In genomic region chr7:72032934-72033333, GRCh38 we compare ENCODE assay signal across 25 cellular contexts.
DNase-seq lines count a peak whose midpoint lies in the region; ATAC-seq and TF ChIP-seq lines count a peak whose summit lies in the region.
"Had no signal": no experiment of that assay in that cellular context is flagged by ENCODE, and none has a peak within 500 bp of the region (broad histone marks: within the 10 kb centered on the region; RNA-seq: fewer than 3 reads in every experiment).

No MANE protein-coding gene starts in this region.

- no peak for TF ChIP-seq CTCF in left ventricle myocardium inferior (IDR thresholded peaks at IDR 0.05; ENCODE audit: borderline replicate concordance)

- ATAC-seq in aorta (ENCODE audit: low FRiP score), result no peak
- ATAC-seq in HG03342 (IDR thresholded peaks at IDR 0.05; ENCODE audit: unreplicated experiment), result no peak
- ATAC-seq: activated CD4-positive, CD25-positive, alpha-beta regulatory T cell treated with anti-CD3 and anti-CD28 coated beads, Interleukin-2, amount 50 U/mL, for 24 hours; activated CD8-positive, alpha-beta T cell treated with anti-CD3 and anti-CD28 coated beads, Interleukin-2, amount 10 ng/mL, durations not matched to agents 7 days and 5 days; CD8-positive, alpha-beta T cell; naive thymus-derived CD8-positive, alpha-beta T cell; SK-N-SH treated with all-trans-retinoic acid at 6 μM for 48 hours; stimulated activated memory B cell treated with anti-CD40 and anti-IgM and Interleukin-4, amounts not matched to agents 10 μg/mL and 1 μg/mL and 100 μg/mL, for 72 hours; T-helper 17 cell had no signal

- DNase-seq in Ammon's horn (ENCODE audit: low spot score) (peak; percentile 71), caudate nucleus (lab: John Stamatoyannopoulos, UW) (peak in 29 of 61 donors; percentile 2 to 84 (median 24)), left ventricle myocardium inferior (peak; percentile 25), pons (ENCODE audit: low spot score) (peak; percentile 78), aorta (no peak), epidermal melanocyte (ENCODE audit: insufficient read length, low spot score) (no peak), SHP77 treated with DMSO at 0.1 percent for 48 hours (lab: John Stamatoyannopoulos, UW) (no peak)
- DNase-seq: activated CD8-positive, alpha-beta T cell treated with anti-CD3 and anti-CD28 coated beads, Interleukin-2, amount 10 ng/mL, durations not matched to agents 7 days and 5 days; CD8-positive, alpha-beta T cell; DMS 273 treated with DMSO at 0.1 percent for 48 hours; GOT3; Karpas-422; MV-4-11; naive thymus-derived CD8-positive, alpha-beta T cell; NCI-H1436 treated with DMSO at 0.1 percent for 48 hours; NCI-H510A; stimulated activated CD4-positive, alpha-beta T cell treated with anti-CD3 and anti-CD28 coated beads, Interleukin-12 subunit alpha, Interleukin-12 subunit beta, amount 100 ng/mL, for 4 hours; stimulated activated CD4-positive, alpha-beta T cell treated with anti-CD3 and anti-CD28 coated beads, Interleukin-4, amount 100 ng/mL, for 24 hours; T-helper 17 cell had no signal

- H3K27me3 ChIP-seq in left ventricle myocardium inferior (ENCODE audit: low read depth) (no peaks in the 10 kb centered on the region), aorta (ENCODE audit: control insufficient read depth in 1 of 2, insufficient read depth in 2 of 2, low read length in 1 of 2) (no peaks in the 10 kb centered on the region)

- H3K36me3 ChIP-seq in left ventricle myocardium inferior, result no peaks in the 10 kb centered on the region
- no peaks in the 10 kb centered on the region for H3K36me3 ChIP-seq in aorta (ENCODE audit: control insufficient read depth in 1 of 2, insufficient read depth in 2 of 2, low read length in 1 of 2)
- H3K36me3 ChIP-seq: thoracic aorta had no signal

- H3K9me3 ChIP-seq in left ventricle myocardium inferior (replicated peaks) (peaks cover 24% of the 10 kb centered on the region), aorta (ENCODE audit: control insufficient read depth, low read length) (no peaks in the 10 kb centered on the region)
- H3K9me3 ChIP-seq: thoracic aorta had no signal

- H3K4me3 ChIP-seq in left ventricle myocardium inferior (no peak overlapping the region), aorta (ENCODE audit: low read length in 2 of 2) (no peak overlapping the region)
- H3K4me3 ChIP-seq: thoracic aorta had no signal

- intact Hi-C loops in left ventricle myocardium inferior (cut with micrococcal nuclease) (no loop called here), aorta (cut with DNase I) (no loop called here)

- 16 to 24% methylated on average over 1 of the region's 1 CpG for WGBS in aorta, 2 donors

- H3K4me1 ChIP-seq in left ventricle myocardium inferior (peaks cover 26% of the 10 kb centered on the region), aorta (ENCODE audit: control insufficient read depth in 1 of 2, insufficient read depth in 2 of 2, low read length in 2 of 2) (no peaks in the 10 kb centered on the region)

- H3K27ac ChIP-seq in caudate nucleus (ENCODE audit: low read depth, low read length) (peak overlapping the region; percentile 86), left ventricle myocardium inferior (replicated peaks) (peak overlapping the region; percentile 73), aorta (ENCODE audit: low read depth in 1 of 2, low read length in 2 of 2) (no peak overlapping the region)
- H3K27ac ChIP-seq: epithelial cell of prostate, thoracic aorta had no signal

Comparison
In these comparisons a context has a peak if more than half of its experiments do, and no peak if none do; other contexts are left out.
1. DNase-seq: peak in Ammon's horn (single experiment), left ventricle myocardium inferior (single experiment) and pons (single experiment); none in aorta (0 of 2), epidermal melanocyte (single experiment) and SHP77 treated with DMSO at 0.1 percent for 48 hours (single experiment).
2. H3K27ac ChIP-seq: peak in caudate nucleus (single experiment) and left ventricle myocardium inferior (single experiment); none in aorta (0 of 2).